In the genomic region with DNA sequence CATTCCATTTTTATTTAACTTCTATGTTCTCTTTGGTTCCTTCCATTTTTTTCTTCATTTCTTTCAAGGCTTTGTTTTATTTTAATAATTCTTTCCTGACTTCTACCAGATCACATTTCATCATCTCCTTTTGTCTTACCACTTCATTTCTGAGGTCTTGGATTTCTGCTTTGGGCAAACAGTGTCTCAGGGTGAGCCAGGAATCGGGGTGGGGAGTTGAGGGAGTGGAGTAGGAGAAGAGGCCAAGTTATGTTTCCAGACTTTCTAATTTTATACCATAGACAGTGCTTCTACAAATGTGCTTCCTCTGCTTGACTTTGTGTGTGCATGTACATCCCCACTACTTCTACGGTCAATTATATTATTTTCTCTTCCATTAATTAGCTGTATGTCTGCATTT, we compare ENCODE assay signal across 24 cellular contexts.
"Had no signal": no experiment of that assay in that cellular context is flagged by ENCODE, and none has a peak within 500 bp of the region (broad histone marks: within the 10 kb centered on the region; RNA-seq: fewer than 3 reads in every experiment).

No MANE protein-coding gene starts in this region.

- H3K27me3 ChIP-seq: gastroesophageal sphincter, right lobe of liver, testis, vagina had no signal

- H2AFZ ChIP-seq: parathyroid adenoma had no signal

- H3K36me3 ChIP-seq: gastroesophageal sphincter, right lobe of liver, vagina, WERI-Rb-1 had no signal

- H3K4me1 ChIP-seq: parathyroid adenoma, right lobe of liver, testis had no signal

- ATAC-seq: activated T-cell treated with anti-CD3 and anti-CD28 coated beads, Interleukin-2, amount 50 U/mL, for 4 hours; gastroesophageal sphincter; left colon; right lobe of liver; stimulated activated naive B cell treated with anti-CD40 and anti-IgM and Interleukin-4, amounts not matched to agents 10 μg/mL and 1 μg/mL and 100 μg/mL, for 72 hours had no signal

- DNase-seq: activated CD4-positive, alpha-beta T cell treated with anti-CD3 and anti-CD28 coated beads for 1 hour; activated CD4-positive, alpha-beta T cell treated with anti-CD3 and anti-CD28 coated beads, Interleukin-2, amount 50 U/mL, for 4 hours; activated CD8-positive, alpha-beta memory T cell treated with anti-CD3 and anti-CD28 coated beads for 24 hours; activated CD8-positive, alpha-beta memory T cell treated with anti-CD3 and anti-CD28 coated beads, Interleukin-2, amount 50 U/mL, for 48 hours; activated naive CD4-positive, alpha-beta T cell treated with anti-CD3 and anti-CD28 coated beads for 36 hours; activated naive CD8-positive, alpha-beta T cell treated with anti-CD3 and anti-CD28 coated beads, Interleukin-2, amount 10 ng/mL, durations not matched to agents 7 days and 5 days; activated T-cell treated with anti-CD3 and anti-CD28 coated beads, Interleukin-2, amount 50 U/mL, for 4 hours; amygdala; cerebellar nuclear complex; effector memory CD4-positive, alpha-beta T cell; head of caudate nucleus; islet precursor cell; left colon; nucleus accumbens; right lobe of liver; stimulated activated CD4-positive, alpha-beta T cell treated with anti-CD3 and anti-CD28 coated beads, Interleukin-2, amount 100 ng/mL, for 24 hours; stimulated activated naive B cell treated with anti-CD40 and anti-IgM and Interleukin-4, amounts not matched to agents 10 μg/mL and 1 μg/mL and 100 μg/mL, for 72 hours; T-helper 1 cell; testis; WERI-Rb-1 had no signal

- H3K9ac ChIP-seq: parathyroid adenoma had no signal

- H3K4me3 ChIP-seq: gastroesophageal sphincter, right lobe of liver, skin epidermis, testis, vagina had no signal

- H3K27ac ChIP-seq: gastroesophageal sphincter, parathyroid adenoma, right lobe of liver, skin epidermis, testis, vagina, WERI-Rb-1 had no signal

- H3K9me3 ChIP-seq: gastroesophageal sphincter, right lobe of liver, testis, vagina had no signal
